In genomic region chr7:70376561-70377031, GRCh38 we compare ENCODE assay signal across 1 cellular context.
TF ChIP-seq lines count a peak whose summit lies in the region.

No MANE protein-coding gene starts in this region.

TF ChIP-seq in HEK293, 187 proteins besides CTCF, POLR2A, EP300 and RAD21 (continued from another document):
- peak; percentile 82 for TF ChIP-seq PRDM4 (tag by site-specific recombination; IDR thresholded peaks at IDR 0.05)
- no peak for TF ChIP-seq ZBTB20 (tag by site-specific recombination; IDR thresholded peaks at IDR 0.05)
- 0 out of 2 replicates have a peak, but pooled peaks have one; percentile 42 for TF ChIP-seq ZNF843 (tag by site-specific recombination; IDR thresholded peaks at IDR 0.05)
- peak; percentile 50; the same call in 1 of the 2 replicates for TF ChIP-seq TCF7L2 (IDR thresholded peaks at IDR 0.05; ENCODE audit: borderline replicate concordance, low read depth, low read length)
- TF ChIP-seq OSR2 (tag by site-specific recombination; IDR thresholded peaks at IDR 0.05) = peak; percentile 80; the same call in 1 of the 2 replicates
- TF ChIP-seq FEZF1 (tag by site-specific recombination; IDR thresholded peaks at IDR 0.05) = peak; percentile 87
- peak; percentile 89 for TF ChIP-seq PRDM6 (tag by site-specific recombination; IDR thresholded peaks at IDR 0.05)
- TF ChIP-seq ZEB2 (tag by site-specific recombination; IDR thresholded peaks at IDR 0.05) = peak; percentile 55; the same call in 1 of the 2 replicates
- no peak for TF ChIP-seq GLIS2 (tag by site-specific recombination; IDR thresholded peaks at IDR 0.05)
- peak; percentile 50 for TF ChIP-seq ZNF366 (tag by site-specific recombination; conservative IDR thresholded peaks at IDR 0.05)
- TF ChIP-seq WT1 (tag by site-specific recombination; IDR thresholded peaks at IDR 0.05) = peak; percentile 49; the same call in 1 of the 2 replicates
- TF ChIP-seq SCRT2 (tag by site-specific recombination; IDR thresholded peaks at IDR 0.05) = peak; percentile 63
- peak; percentile 67; the same call in 1 of the 2 replicates for TF ChIP-seq ZBTB44 (tag by site-specific recombination; IDR thresholded peaks at IDR 0.05)
- TF ChIP-seq ZBTB11 (tag by site-specific recombination; conservative IDR thresholded peaks at IDR 0.05; ENCODE audit: low read depth) = no peak
- peak; percentile 15; the same call in 1 of the 2 replicates for TF ChIP-seq SCRT1 (tag by site-specific recombination; IDR thresholded peaks at IDR 0.05; ENCODE audit: borderline replicate concordance)
- peak; percentile 30; the same call in 1 of the 2 replicates for TF ChIP-seq ATF2 (tag by site-specific recombination; IDR thresholded peaks at IDR 0.05; ENCODE audit: low read depth)
- no peak for TF ChIP-seq ZNF132 (tag by site-specific recombination; IDR thresholded peaks at IDR 0.05; ENCODE audit: borderline replicate concordance)
- TF ChIP-seq ZNF416 (tag by site-specific recombination; IDR thresholded peaks at IDR 0.05) = no peak
- TF ChIP-seq SP7 (tag by site-specific recombination; IDR thresholded peaks at IDR 0.05) = peak; percentile 97
- TF ChIP-seq ZBTB17 (tag by site-specific recombination; IDR thresholded peaks at IDR 0.05) = peak; percentile 75
- 0 out of 2 replicates have a peak, but pooled peaks have one; percentile 23 for TF ChIP-seq ZNF518A (tag by site-specific recombination; conservative IDR thresholded peaks at IDR 0.05; ENCODE audit: low read depth)
